ENCODE assay signal across 9 cellular contexts in the genomic region with DNA sequence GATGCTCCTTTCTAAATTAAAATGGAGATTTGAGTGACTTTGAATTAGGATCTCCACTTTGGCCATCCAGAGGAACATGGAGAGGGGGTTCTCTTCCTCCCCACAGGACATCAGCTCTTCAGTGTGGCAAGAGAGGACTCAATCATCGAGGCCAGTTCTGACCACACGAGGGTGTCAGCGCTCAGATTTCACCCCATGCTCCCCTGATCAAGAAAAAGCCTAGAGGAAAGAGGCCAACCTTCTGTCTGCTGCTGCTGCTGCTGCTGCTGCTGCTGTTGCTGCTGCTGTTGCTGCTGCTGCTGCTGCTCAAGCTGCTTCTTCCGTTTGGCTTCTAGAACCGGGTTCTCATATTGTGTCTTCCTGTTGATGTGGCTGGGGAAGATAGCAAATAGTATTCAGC.
A peak's percentile ranks its signal among the peaks of the same experiment; 100 is the strongest.
DNase-seq lines count a peak whose midpoint lies in the region; ATAC-seq, FAIRE-seq and TF ChIP-seq lines count a peak whose summit lies in the region.
"Had no signal": no experiment of that assay in that cellular context is flagged by ENCODE, and none has a peak within 500 bp of the region (broad histone marks: within the 10 kb centered on the region; RNA-seq: fewer than 3 reads in every experiment).

No MANE protein-coding gene starts in this region.

- H3K27me3 ChIP-seq in K562 (ENCODE audit: control insufficient read depth in 2 of 2, insufficient read depth in 2 of 2, low read length in 2 of 2) (no peaks in the 10 kb centered on the region), iPS DF 6.9 (ENCODE audit: control insufficient read depth, insufficient read depth, low read length) (no peaks in the 10 kb centered on the region), thoracic aorta (replicated peaks; ENCODE audit: insufficient read depth) (no peaks in the 10 kb centered on the region)

- H3K27ac ChIP-seq in K562 (ENCODE audit: extremely low read depth, low read depth, low read length) (no peak overlapping the region), iPS DF 6.9 (ENCODE audit: low read length) (no peak overlapping the region), thoracic aorta (no peak overlapping the region)

- no peaks in the 10 kb centered on the region for H4K20me1 ChIP-seq in K562 (replicated peaks; ENCODE audit: control insufficient read depth, insufficient read depth, low read length)

- H3K4me1 ChIP-seq in K562 (replicated peaks in 1 of 2; ENCODE audit: control insufficient read depth in 2 of 2, insufficient read depth in 2 of 2, low read length in 2 of 2) (no peaks in the 10 kb centered on the region), iPS DF 6.9 (ENCODE audit: control insufficient read depth, insufficient read depth, low read length) (0 out of 2 replicates have a peak, but pooled peaks cover 1% of the 10 kb centered on the region), thoracic aorta (ENCODE audit: control insufficient read depth in 1 of 2, low read depth in 2 of 2) (no peaks in the 10 kb centered on the region)

- H3K36me3 Mint-ChIP-seq in activated CD4-positive, alpha-beta T cell treated with anti-CD3 and anti-CD28 coated beads, Interleukin-2, amount 10 ng/mL, durations not matched to agents 7 days and 5 days (ENCODE audit: low read depth) = no peaks in the 10 kb centered on the region

- H3K36me3 ChIP-seq in K562 (ENCODE audit: control insufficient read depth, insufficient read depth, low read length) = peaks cover 68% of the 10 kb centered on the region; the same call in 2 of the 3 replicates
- no peaks in the 10 kb centered on the region; the same call in 1 of the 2 replicates for H3K36me3 ChIP-seq in iPS DF 6.9 (ENCODE audit: control insufficient read depth, insufficient read depth, low read length)
- no peaks in the 10 kb centered on the region for H3K36me3 ChIP-seq in thoracic aorta

- no TSS peak for BruUV-seq in K562 (replicated peaks; lab: Mats Ljungman, UMichigan)

- H3K4me3 ChIP-seq in K562 (no peak overlapping the region), iPS DF 6.9 (ENCODE audit: low read length) (no peak overlapping the region), thoracic aorta (no peak overlapping the region)

- TF ChIP-seq RAD21 in K562 (CRISPR knock-in tag; conservative IDR thresholded peaks at IDR 0.05 in 1 of 2, IDR thresholded peaks at IDR 0.05 in 1 of 2) = peak; percentile 68 to 83

- no peak overlapping the region for H3K4me3 Mint-ChIP-seq in activated CD4-positive, alpha-beta T cell treated with anti-CD3 and anti-CD28 coated beads, Interleukin-2, amount 10 ng/mL, durations not matched to agents 7 days and 5 days

- no peaks in the 10 kb centered on the region for H3K27me3 Mint-ChIP-seq in activated CD4-positive, alpha-beta T cell treated with anti-CD3 and anti-CD28 coated beads, Interleukin-2, amount 10 ng/mL, durations not matched to agents 7 days and 5 days

- in situ Hi-C loops in K562 (cut with MboI) = loop anchor here (10.0 kb wide), 1 partner anchor 295 kb away; no protein-coding TSS in a partner anchor

- H3K9me1 ChIP-seq in K562 (ENCODE audit: control insufficient read depth, insufficient read depth, low read length) = no peaks in the 10 kb centered on the region

- POLR2A ChIA-PET in K562 (lab: Yijun Ruan, JAX) = interaction anchor here (0.7 to 1.0 kb wide), 3 partner anchors 14 to 643 kb away, joined by 3 read pairs; no protein-coding TSS in a partner anchor
- POLR2A ChIA-PET in activated CD4-positive, alpha-beta T cell treated with anti-CD3 and anti-CD28 coated beads, Interleukin-2, amount 10 ng/mL, durations not matched to agents 7 days and 5 days (lab: Charles Lee) = no interaction called here

- no peak overlapping the region for H2AFZ ChIP-seq in K562 (ENCODE audit: low read depth, low read length)

- TF ChIP-seq CTCF in K562 (IDR thresholded peaks at IDR 0.05 in 2 of 3, conservative IDR thresholded peaks at IDR 0.05 in 1 of 3; ENCODE audit: insufficient read depth in 2 of 3, low read depth in 1 of 3, low read length in 3 of 3) = peak; percentile 58 to 66 (median 64)
- TF ChIP-seq CTCF in thoracic aorta (IDR thresholded peaks at IDR 0.05) = peak; percentile 55

- intact Hi-C loops in K562 (cut with micrococcal nuclease) = loop anchor here (1.0 to 5.0 kb wide), 4 partner anchors 234 to 907 kb away; no protein-coding TSS in a partner anchor

- DNase-seq in DMS79 treated with DMSO at 0.1 percent for 48 hours (lab: John Stamatoyannopoulos, UW) (peak; percentile 18), DMS79 (lab: John Stamatoyannopoulos, UW) (no peak), NCI-H1105 treated with DMSO at 0.1 percent for 48 hours (lab: John Stamatoyannopoulos, UW) (peak; percentile 44), K562 (ENCODE audit: extremely low read depth in 1 of 4, low spot score in 3 of 4) (peak; percentile 27 to 69 (median 52)), iPS DF 6.9 (ENCODE audit: low read depth, low spot score) (peak; percentile 41), thoracic aorta (ENCODE audit: low spot score) (peak; percentile 7)
- DNase-seq in activated CD4-positive, alpha-beta T cell treated with anti-CD3 and anti-CD28 coated beads, Interleukin-2, amount 10 ng/mL, durations not matched to agents 7 days and 5 days = no peak

- TF ChIP-seq EP300 in K562 (IDR thresholded peaks at IDR 0.05; ENCODE audit: low read length) = no peak

- ATAC-seq in K562 (peak; percentile 97), thoracic aorta (ENCODE audit: insufficient number of reproducible peaks, low FRiP score, low read depth) (peak; percentile 36), GM19397 (IDR thresholded peaks at IDR 0.05; ENCODE audit: unreplicated experiment) (no peak)

- FAIRE-seq in K562 (lab: Jason Lieb, UNC) = peak; percentile 91
- FAIRE-seq: A204.1 had no signal

- H3K4me1 Mint-ChIP-seq in activated CD4-positive, alpha-beta T cell treated with anti-CD3 and anti-CD28 coated beads, Interleukin-2, amount 10 ng/mL, durations not matched to agents 7 days and 5 days = no peaks in the 10 kb centered on the region

- CTCF ChIA-PET in K562 (lab: Yijun Ruan, JAX; ENCODE audit: low intra/inter-chr PET ratio) = interaction anchor here (1.6 to 1.8 kb wide), 3 partner anchors 233 to 312 kb away, joined by 6 to 9 read pairs (median 9); no protein-coding TSS in a partner anchor
- CTCF ChIA-PET in activated CD4-positive, alpha-beta T cell treated with anti-CD3 and anti-CD28 coated beads, Interleukin-2, amount 10 ng/mL, durations not matched to agents 7 days and 5 days (lab: Charles Lee) = no interaction called here

- H3K4me2 ChIP-seq in K562 (ENCODE audit: insufficient read depth, low read length) = no peak overlapping the region

- H3K27ac Mint-ChIP-seq in activated CD4-positive, alpha-beta T cell treated with anti-CD3 and anti-CD28 coated beads, Interleukin-2, amount 10 ng/mL, durations not matched to agents 7 days and 5 days = no peak overlapping the region

- H3K9me3 ChIP-seq in K562 (replicated peaks; ENCODE audit: control insufficient read depth, insufficient read depth, low read depth, low read length) (no peaks in the 10 kb centered on the region), iPS DF 6.9 (ENCODE audit: control insufficient read depth, insufficient read depth, low read length) (no peaks in the 10 kb centered on the region), thoracic aorta (no peaks in the 10 kb centered on the region)

- H3K9ac ChIP-seq in K562 (ENCODE audit: insufficient read depth in 1 of 2, low read depth in 2 of 2, low read length in 2 of 2) = no peak overlapping the region

- 7% methylated on average over 5 of the region's 5 CpGs for WGBS in K562 (ENCODE audit: insufficient coverage, low coverage, missing lambda C conversion rate)
- WGBS in iPS DF 6.9 (ENCODE audit: insufficient coverage, insufficient read length) = no CpG with 5 or more reads among the region's 5 CpGs

- H3K9me3 Mint-ChIP-seq in activated CD4-positive, alpha-beta T cell treated with anti-CD3 and anti-CD28 coated beads, Interleukin-2, amount 10 ng/mL, durations not matched to agents 7 days and 5 days = no peaks in the 10 kb centered on the region

- no peak for TF ChIP-seq POLR2A in K562 (conservative IDR thresholded peaks at IDR 0.05)

- no peaks in the 10 kb centered on the region for H3K79me2 ChIP-seq in K562 (ENCODE audit: control insufficient read depth, insufficient read depth, low read length)

TF ChIP-seq in K562, 482 proteins besides CTCF, POLR2A, EP300 and RAD21:
- TF ChIP-seq, protein P1, sequence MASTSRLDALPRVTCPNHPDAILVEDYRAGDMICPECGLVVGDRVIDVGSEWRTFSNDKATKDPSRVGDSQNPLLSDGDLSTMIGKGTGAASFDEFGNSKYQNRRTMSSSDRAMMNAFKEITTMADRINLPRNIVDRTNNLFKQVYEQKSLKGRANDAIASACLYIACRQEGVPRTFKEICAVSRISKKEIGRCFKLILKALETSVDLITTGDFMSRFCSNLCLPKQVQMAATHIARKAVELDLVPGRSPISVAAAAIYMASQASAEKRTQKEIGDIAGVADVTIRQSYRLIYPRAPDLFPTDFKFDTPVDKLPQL (IDR thresholded peaks at IDR 0.05; ENCODE audit: extremely low read depth, insufficient read length) = no peak
- TF ChIP-seq ZNF785 (CRISPR knock-in tag; IDR thresholded peaks at IDR 0.05) (no peak), POU5F1 (IDR thresholded peaks at IDR 0.05; ENCODE audit: borderline replicate concordance, low read depth, low read length, partially characterized antibody) (no peak), STAG1 (CRISPR knock-in tag; IDR thresholded peaks at IDR 0.05; ENCODE audit: borderline replicate concordance) (peak; percentile 60; the same call in 1 of the 2 replicates), SMC3 (conservative IDR thresholded peaks at IDR 0.05; ENCODE audit: insufficient read depth, low read depth, low read length) (peak; percentile 67), NCOR1 (IDR thresholded peaks at IDR 0.05) (no peak), RCOR1 (IDR thresholded peaks at IDR 0.05; ENCODE audit: borderline replicate concordance in 1 of 2, low read depth in 2 of 2, low read length in 2 of 2) (0 out of 4 replicates have a peak, but pooled peaks of 1 of the 2 experiments have one; percentile 11), ZNF146 (CRISPR knock-in tag; IDR thresholded peaks at IDR 0.05; ENCODE audit: unreplicated experiment) (no peak)
- TF ChIP-seq, protein P2, sequence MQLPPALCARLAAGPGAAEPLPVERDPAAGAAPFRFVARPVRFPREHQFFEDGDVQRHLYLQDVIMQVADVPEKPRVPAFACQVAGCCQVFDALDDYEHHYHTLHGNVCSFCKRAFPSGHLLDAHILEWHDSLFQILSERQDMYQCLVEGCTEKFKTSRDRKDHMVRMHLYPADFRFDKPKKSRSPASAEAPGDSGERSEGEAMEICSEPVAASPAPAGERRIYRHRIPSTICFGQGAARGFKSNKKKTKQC (CRISPR knock-in tag; IDR thresholded peaks at IDR 0.05) = no peak

Comparison
In these comparisons a context has a peak if more than half of its experiments do, and no peak if none do; other contexts are left out.
1. DNase-seq: peak in DMS79 treated with DMSO at 0.1 percent for 48 hours (single experiment), NCI-H1105 treated with DMSO at 0.1 percent for 48 hours (single experiment), K562 (4 of 4), iPS DF 6.9 (single experiment) and thoracic aorta (single experiment); none in DMS79 (single experiment) and activated CD4-positive, alpha-beta T cell treated with anti-CD3 and anti-CD28 coated beads, Interleukin-2, amount 10 ng/mL, durations not matched to agents 7 days and 5 days (single experiment).